Comparison of ENCODE assay signal across 1 cellular context in the genomic region with DNA sequence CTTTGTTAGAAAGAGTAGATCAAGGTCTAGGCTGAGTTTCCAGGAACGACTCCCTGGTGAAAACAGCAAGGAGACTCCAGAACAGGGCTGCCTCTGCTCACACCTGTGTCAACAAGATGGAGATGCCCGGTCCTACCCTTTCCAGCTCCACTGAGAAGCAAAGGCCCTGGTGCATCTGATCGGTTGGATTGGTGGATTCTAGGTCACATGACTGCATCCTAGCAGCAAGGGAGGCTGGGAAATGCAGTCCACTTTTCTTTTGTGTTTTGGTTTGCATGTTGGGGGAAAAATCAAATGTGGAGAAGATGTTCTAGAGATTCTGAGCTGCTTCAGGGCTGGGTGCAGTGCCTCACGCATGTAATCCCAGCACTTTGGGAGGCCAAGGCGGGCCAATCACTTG.
TF ChIP-seq lines count a peak whose summit lies in the region.

No MANE protein-coding gene starts in this region.

TF ChIP-seq in IMR-90, 13 proteins besides CTCF, POLR2A, EP300 and RAD21:
- TF ChIP-seq, protein P1, sequence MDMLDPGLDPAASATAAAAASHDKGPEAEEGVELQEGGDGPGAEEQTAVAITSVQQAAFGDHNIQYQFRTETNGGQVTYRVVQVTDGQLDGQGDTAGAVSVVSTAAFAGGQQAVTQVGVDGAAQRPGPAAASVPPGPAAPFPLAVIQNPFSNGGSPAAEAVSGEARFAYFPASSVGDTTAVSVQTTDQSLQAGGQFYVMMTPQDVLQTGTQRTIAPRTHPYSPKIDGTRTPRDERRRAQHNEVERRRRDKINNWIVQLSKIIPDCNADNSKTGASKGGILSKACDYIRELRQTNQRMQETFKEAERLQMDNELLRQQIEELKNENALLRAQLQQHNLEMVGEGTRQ (IDR thresholded peaks at IDR 0.05; ENCODE audit: low read depth, low read length), result peak; percentile 51; the same call in 1 of the 2 replicates
- TF ChIP-seq MXI1 (IDR thresholded peaks at IDR 0.05; ENCODE audit: borderline replicate concordance, low read depth, low read length) (no peak), RCOR1 (IDR thresholded peaks at IDR 0.05; ENCODE audit: insufficient replicate concordance, low read length) (no peak)
TF ChIP-seq in IMR-90: peak in this region for 1.
